ENCODE assay signal across 8 cellular contexts in genomic region chr5:73625314-73625904, GRCh38. TPM values are rescaled to one million over a fixed set of nuclear protein-coding genes. Genes with fewer than 3 reads are reported as not detected.
DNase-seq lines count a peak whose midpoint lies in the region; ATAC-seq and TF ChIP-seq lines count a peak whose summit lies in the region.

No MANE protein-coding gene starts in this region.

- POLR2A ChIA-PET in activated CD4-positive, alpha-beta memory T cell treated with anti-CD3 and anti-CD28 coated beads for 36 hours (lab: Charles Lee), result no interaction called here

- H3K4me3 ChIP-seq in gastrocnemius medialis, result peak overlapping the region; percentile 57 to 68 (median 64)

- CTCF ChIA-PET in activated CD4-positive, alpha-beta memory T cell treated with anti-CD3 and anti-CD28 coated beads for 36 hours (lab: Charles Lee), result interaction anchor here (1.3 kb wide), 1 partner anchor 34 kb away, joined by 3 read pairs; no protein-coding TSS in a partner anchor

- H3K36me3 ChIP-seq in gastrocnemius medialis, result no peaks in the 10 kb centered on the region

- no peak for TF ChIP-seq POLR2A in gastrocnemius medialis (IDR thresholded peaks at IDR 0.05)

- no peak for TF ChIP-seq CTCF in gastrocnemius medialis (IDR thresholded peaks at IDR 0.05 in 4 of 5, conservative IDR thresholded peaks at IDR 0.05 in 1 of 5)

- no peaks in the 10 kb centered on the region for H3K9me3 ChIP-seq in gastrocnemius medialis

- H3K27me3 ChIP-seq in gastrocnemius medialis, result no peaks in the 10 kb centered on the region

- in situ Hi-C loops in gastrocnemius medialis (cut with MboI; ENCODE audit: low sequenced_read_pairs in 4 of 4), result no loop called here

- peak overlapping the region; percentile 56 to 83 (median 82) for H3K27ac ChIP-seq in gastrocnemius medialis

- H3K9me3 Mint-ChIP-seq in stimulated activated naive CD8-positive, alpha-beta T cell treated with anti-CD3 and anti-CD28 coated beads, Interleukin-15, Interleukin-2, amounts not matched to agents 100 ng/mL and 50 ng/mL, for 24 hours, result no peaks in the 10 kb centered on the region
- H3K9me3 Mint-ChIP-seq in activated CD4-positive, alpha-beta memory T cell treated with anti-CD3 and anti-CD28 coated beads for 36 hours, result no peaks in the 10 kb centered on the region

- H3K4me3 Mint-ChIP-seq in stimulated activated naive CD8-positive, alpha-beta T cell treated with anti-CD3 and anti-CD28 coated beads, Interleukin-15, Interleukin-2, amounts not matched to agents 100 ng/mL and 50 ng/mL, for 24 hours, result peak overlapping the region; percentile 70
- H3K4me3 Mint-ChIP-seq in activated CD4-positive, alpha-beta memory T cell treated with anti-CD3 and anti-CD28 coated beads for 36 hours, result peak overlapping the region; percentile 45

- H3K36me3 Mint-ChIP-seq in stimulated activated naive CD8-positive, alpha-beta T cell treated with anti-CD3 and anti-CD28 coated beads, Interleukin-15, Interleukin-2, amounts not matched to agents 100 ng/mL and 50 ng/mL, for 24 hours (ENCODE audit: low read depth), result no peaks in the 10 kb centered on the region
- no peaks in the 10 kb centered on the region for H3K36me3 Mint-ChIP-seq in activated CD4-positive, alpha-beta memory T cell treated with anti-CD3 and anti-CD28 coated beads for 36 hours

- peaks cover 76% of the 10 kb centered on the region for H3K27me3 Mint-ChIP-seq in stimulated activated naive CD8-positive, alpha-beta T cell treated with anti-CD3 and anti-CD28 coated beads, Interleukin-15, Interleukin-2, amounts not matched to agents 100 ng/mL and 50 ng/mL, for 24 hours
- peaks cover 45% of the 10 kb centered on the region for H3K27me3 Mint-ChIP-seq in activated CD4-positive, alpha-beta memory T cell treated with anti-CD3 and anti-CD28 coated beads for 36 hours

- no peak for DNase-seq in stimulated activated naive CD8-positive, alpha-beta T cell treated with anti-CD3 and anti-CD28 coated beads, Interleukin-15, Interleukin-2, amounts not matched to agents 100 U/mL and 50 U/mL, for 24 hours
- DNase-seq in activated CD4-positive, alpha-beta memory T cell treated with anti-CD3 and anti-CD28 coated beads for 36 hours, result no peak
- DNase-seq in left ventricle myocardium superior, result no peak
- no peak for DNase-seq in gastrocnemius medialis
- DNase-seq in UCSD-AML1 (lab: John Stamatoyannopoulos, UW; ENCODE audit: unreplicated experiment), result no peak
- no peak for DNase-seq in NCI-H1048 (lab: John Stamatoyannopoulos, UW)

- no peak for ATAC-seq in stimulated activated naive CD8-positive, alpha-beta T cell treated with anti-CD3 and anti-CD28 coated beads, Interleukin-15, Interleukin-2, amounts not matched to agents 100 U/mL and 50 U/mL, for 24 hours
- ATAC-seq in left ventricle myocardium superior, result peak; percentile 68
- peak; percentile 53 to 73 for ATAC-seq in gastrocnemius medialis
- ATAC-seq in HG03097 (IDR thresholded peaks at IDR 0.05; ENCODE audit: low FRiP score, unreplicated experiment), result no peak

- H3K4me1 Mint-ChIP-seq in stimulated activated naive CD8-positive, alpha-beta T cell treated with anti-CD3 and anti-CD28 coated beads, Interleukin-15, Interleukin-2, amounts not matched to agents 100 ng/mL and 50 ng/mL, for 24 hours (ENCODE audit: low read depth), result no peaks in the 10 kb centered on the region
- H3K4me1 Mint-ChIP-seq in activated CD4-positive, alpha-beta memory T cell treated with anti-CD3 and anti-CD28 coated beads for 36 hours (ENCODE audit: low read depth), result peaks cover 2% of the 10 kb centered on the region

- intact Hi-C loops in activated CD4-positive, alpha-beta memory T cell treated with anti-CD3 and anti-CD28 coated beads for 36 hours (cut with micrococcal nuclease), result no loop called here
- intact Hi-C loops in left ventricle myocardium superior (cut with micrococcal nuclease), result no loop called here
- intact Hi-C loops in gastrocnemius medialis (cut with DNase I; ENCODE audit: low total_unique reads), result no loop called here

- H3K27ac Mint-ChIP-seq in stimulated activated naive CD8-positive, alpha-beta T cell treated with anti-CD3 and anti-CD28 coated beads, Interleukin-15, Interleukin-2, amounts not matched to agents 100 ng/mL and 50 ng/mL, for 24 hours, result no peak overlapping the region
- H3K27ac Mint-ChIP-seq in activated CD4-positive, alpha-beta memory T cell treated with anti-CD3 and anti-CD28 coated beads for 36 hours, result no peak overlapping the region

- H3K4me1 ChIP-seq in gastrocnemius medialis, result peaks cover 0 to 8% of the 10 kb centered on the region in 2 donors

RNA-seq across cellular contexts. Expression of gene ARHGEF28, which starts 0.6 kb away (rescaled TPM):
- under 1 TPM; 0.05 to 0.12 TPM for total RNA-seq in activated CD4-positive, alpha-beta memory T cell treated with anti-CD3 and anti-CD28 coated beads for 36 hours
- total RNA-seq in left ventricle myocardium superior (3.5 TPM), gastrocnemius medialis (1 to 10 TPM in 2 of 4 donors, under 1 TPM in 2; 0.52 to 1.2 (median 0.98) TPM)

RNA-seq across cellular contexts. Expression of gene UTP15, which starts 59.9 kb away (rescaled TPM):
- total RNA-seq in activated CD4-positive, alpha-beta memory T cell treated with anti-CD3 and anti-CD28 coated beads for 36 hours, result 10 to 100 TPM; 29.7 to 33.1 TPM
- 11.3 TPM for total RNA-seq in left ventricle myocardium superior
- total RNA-seq in gastrocnemius medialis, result 10 to 100 TPM in 3 of 4 donors, 1 to 10 TPM in 1; 8.3 to 26.9 (median 15.4) TPM

RNA-seq across cellular contexts. Expression of gene ANKRA2, which starts 60.0 kb away (rescaled TPM):
- total RNA-seq in activated CD4-positive, alpha-beta memory T cell treated with anti-CD3 and anti-CD28 coated beads for 36 hours, result 10 to 100 TPM; 19.1 to 21.0 TPM
- total RNA-seq in left ventricle myocardium superior (14.1 TPM), gastrocnemius medialis (10 to 100 TPM in 3 of 4 donors, 1 to 10 TPM in 1; 9.2 to 17.1 (median 12.7) TPM)

Comparison
In these comparisons a context has a peak if more than half of its experiments do, and no peak if none do; other contexts are left out.
1. ATAC-seq: peak in left ventricle myocardium superior (single experiment) and gastrocnemius medialis (2 of 2); none in stimulated activated naive CD8-positive, alpha-beta T cell treated with anti-CD3 and anti-CD28 coated beads, Interleukin-15, Interleukin-2, amounts not matched to agents 100 U/mL and 50 U/mL, for 24 hours (single experiment) and HG03097 (single experiment).